ENCODE assay signal across 8 cellular contexts in genomic region chr12:98595152-98595988, GRCh38. TPM values are rescaled to one million over a fixed set of nuclear protein-coding genes. Genes with fewer than 3 reads are reported as not detected.
DNase-seq lines count a peak whose midpoint lies in the region; ATAC-seq and TF ChIP-seq lines count a peak whose summit lies in the region.

No MANE protein-coding gene starts in this region.

- no peak for TF ChIP-seq POLR2A in erythroblast (IDR thresholded peaks at IDR 0.05; ENCODE audit: low read length)

- no peak overlapping the region for H2AFZ ChIP-seq in GM23248
- no peak overlapping the region for H2AFZ ChIP-seq in trophoblast cell (ENCODE audit: insufficient read depth, low read length, poor library complexity)

- H4K12ac ChIP-seq in trophoblast cell (ENCODE audit: low read depth, low read length) = no peak overlapping the region

- no peak overlapping the region for H2AK5ac ChIP-seq in trophoblast cell (ENCODE audit: low read length)

- H3K23ac ChIP-seq in trophoblast cell (ENCODE audit: low read length) = no peak overlapping the region

- H3K9ac ChIP-seq in GM23248 (peak overlapping the region; percentile 98), SK-N-MC (ENCODE audit: insufficient read length) (peak overlapping the region; percentile 98), trophoblast cell (ENCODE audit: low read length) (no peak overlapping the region)

- no peak overlapping the region for H4K91ac ChIP-seq in trophoblast cell (ENCODE audit: low read depth, low read length)

- no peak overlapping the region for H2BK5ac ChIP-seq in trophoblast cell (ENCODE audit: low read depth, low read length, poor library complexity)

- H2BK12ac ChIP-seq in trophoblast cell (ENCODE audit: low read length) = no peak overlapping the region

- peak overlapping the region; percentile 93 for H3K4me2 ChIP-seq in GM23248 (ENCODE audit: unreplicated experiment)
- peak overlapping the region; percentile 71 for H3K4me2 ChIP-seq in trophoblast cell (ENCODE audit: low read length)

- H3K9me3 ChIP-seq in GM23248 (ENCODE audit: low read depth) = no peaks in the 10 kb centered on the region
- no peaks in the 10 kb centered on the region for H3K9me3 ChIP-seq in SK-N-MC (ENCODE audit: low read depth, low read length)
- H3K9me3 ChIP-seq in trophoblast cell (ENCODE audit: insufficient read depth, low read depth, low read length) = peaks cover 5% of the 10 kb centered on the region

- H3K14ac ChIP-seq in trophoblast cell (ENCODE audit: low read length) = no peak overlapping the region

- no peak overlapping the region for H2BK120ac ChIP-seq in trophoblast cell (ENCODE audit: insufficient read depth, low read length, poor library complexity)

- H3K36me3 ChIP-seq in GM23248 (ENCODE audit: low read depth) (peaks cover 51% of the 10 kb centered on the region), SK-N-MC (ENCODE audit: insufficient read depth, low read length) (peaks cover 59% of the 10 kb centered on the region), trophoblast cell (ENCODE audit: control insufficient read depth in 1 of 2, insufficient read depth in 2 of 2, low read length in 2 of 2) (peaks cover 23 to 31% of the 10 kb centered on the region in 2 experiments)

- no peak for ATAC-seq in esophagus mucosa
- no peak for ATAC-seq in HG03280 (IDR thresholded peaks at IDR 0.05; ENCODE audit: unreplicated experiment)

- H3K79me2 ChIP-seq in GM23248 (ENCODE audit: insufficient read depth) = peaks cover 69% of the 10 kb centered on the region
- H3K79me2 ChIP-seq in trophoblast cell (ENCODE audit: control insufficient read depth, insufficient read depth, low read length, poor library complexity) = peaks cover 10% of the 10 kb centered on the region

- DNase-seq in GM23248 = peak; percentile 75
- no peak for DNase-seq in SK-N-MC (ENCODE audit: low read depth, low spot score)
- DNase-seq in erythroblast (lab: John Stamatoyannopoulos, UW) = peak; percentile 50 to 63
- DNase-seq in trophoblast cell = peak in 1 of 2 donors; percentile 70
- no peak for DNase-seq in NCI-H2107 (lab: John Stamatoyannopoulos, UW)
- no peak for DNase-seq in HK-2 (ENCODE audit: unreplicated experiment)

- no peaks in the 10 kb centered on the region for H3K9me2 ChIP-seq in GM23248 (ENCODE audit: insufficient read depth)

- WGBS in GM23248 (ENCODE audit: low coverage in 1 of 2, low lambda C conversion rate in 2 of 2, missing lambda C conversion rate in 2 of 2), 2 experiments = 18 to 26% methylated on average over 5 of the region's 5 CpGs
- no CpG with 5 or more reads among the region's 5 CpGs for WGBS in trophoblast cell (ENCODE audit: extremely low coverage, insufficient coverage, insufficient read length)

- H4K8ac ChIP-seq in trophoblast cell (ENCODE audit: low read depth, low read length) = no peak overlapping the region

- H3K4me3 ChIP-seq in GM23248 (peak overlapping the region; percentile 97), SK-N-MC (peak overlapping the region; percentile 76), trophoblast cell (ENCODE audit: low read depth, low read length) (no peak overlapping the region)

- H3K27me3 ChIP-seq in GM23248 (replicated peaks; ENCODE audit: insufficient read depth) (no peaks in the 10 kb centered on the region), trophoblast cell (ENCODE audit: insufficient read depth, low read length) (no peaks in the 10 kb centered on the region)

- H3K27ac ChIP-seq in GM23248 = peak overlapping the region; percentile 86
- 0 out of 2 replicates have a peak overlapping the region, but pooled peaks have one; percentile 2 for H3K27ac ChIP-seq in SK-N-MC
- H3K27ac ChIP-seq in trophoblast cell (ENCODE audit: low read depth, low read length) = no peak overlapping the region

- H3K4ac ChIP-seq in trophoblast cell (ENCODE audit: low read depth, low read length) = peak overlapping the region; percentile 98

- H3K18ac ChIP-seq in trophoblast cell (ENCODE audit: low read length) = no peak overlapping the region

- H3K79me1 ChIP-seq in trophoblast cell (ENCODE audit: low read length) = peaks cover 7% of the 10 kb centered on the region

- peaks cover 18% of the 10 kb centered on the region; the same call in 1 of the 2 replicates for H4K20me1 ChIP-seq in GM23248 (ENCODE audit: insufficient read depth)

- H3K4me1 ChIP-seq in GM23248 (ENCODE audit: insufficient read depth) (peaks cover 15% of the 10 kb centered on the region; the same call in 1 of the 2 replicates), trophoblast cell (ENCODE audit: control insufficient read depth in 1 of 2, insufficient read depth in 2 of 2, low read length in 2 of 2) (peaks cover 0 to 9% of the 10 kb centered on the region in 2 experiments)

- peaks cover 54% of the 10 kb centered on the region for H3F3A ChIP-seq in GM23248 (ENCODE audit: insufficient read depth)

- in situ Hi-C loops in GM23248 (cut with MboI) = no loop called here

RNA-seq across cellular contexts. Expression of gene SLC25A3, which starts 1.9 kb away (rescaled TPM):
- 941 and 1,024 TPM in 2 replicates for total RNA-seq in GM23248 (2014; rRNA removed; shearing (Covaris generic))
- polyA plus RNA-seq in GM23248 (2016; fragmentation: Nextera tagmentation; extraction: Ambion mirVana) = 472 and 480 TPM in 2 replicates
- 550 and 557 TPM in 2 replicates for polyA plus RNA-seq in trophoblast cell (2013)
- total RNA-seq in esophagus mucosa = 543 TPM

RNA-seq across cellular contexts. Expression of gene IKBIP, which starts 49.2 kb away (rescaled TPM):
- total RNA-seq in GM23248 (2014; rRNA removed; shearing (Covaris generic)) = 115 and 125 TPM in 2 replicates
- polyA plus RNA-seq in GM23248 (2016; fragmentation: Nextera tagmentation; extraction: Ambion mirVana) = 121 and 122 TPM in 2 replicates
- polyA plus RNA-seq in trophoblast cell (2013) = 36.7 and 37.9 TPM in 2 replicates
- total RNA-seq in esophagus mucosa = 4.1 TPM

RNA-seq across cellular contexts. Expression of gene APAF1, which starts 49.7 kb away (rescaled TPM):
- 23.4 and 24.5 TPM in 2 replicates for total RNA-seq in GM23248 (2014; rRNA removed; shearing (Covaris generic))
- polyA plus RNA-seq in GM23248 (2016; fragmentation: Nextera tagmentation; extraction: Ambion mirVana) = 6.8 and 8.3 TPM in 2 replicates
- 15.1 and 15.7 TPM in 2 replicates for polyA plus RNA-seq in trophoblast cell (2013)
- total RNA-seq in esophagus mucosa = 4.1 TPM

Comparison
In these comparisons a context has a peak if more than half of its experiments do, and no peak if none do; other contexts are left out.
1. DNase-seq: peak in GM23248 (single experiment) and erythroblast (2 of 2); none in SK-N-MC (single experiment), NCI-H2107 (single experiment) and HK-2 (single experiment).
2. RNA of gene IKBIP, which starts 49.2 kb away (total RNA-seq): 115 to 125 TPM in GM23248; 4.1 TPM in esophagus mucosa (single experiment); every median in the first group is over 10 times any median in the second.